ENCODE assay signal across 1 cellular context in the genomic region with DNA sequence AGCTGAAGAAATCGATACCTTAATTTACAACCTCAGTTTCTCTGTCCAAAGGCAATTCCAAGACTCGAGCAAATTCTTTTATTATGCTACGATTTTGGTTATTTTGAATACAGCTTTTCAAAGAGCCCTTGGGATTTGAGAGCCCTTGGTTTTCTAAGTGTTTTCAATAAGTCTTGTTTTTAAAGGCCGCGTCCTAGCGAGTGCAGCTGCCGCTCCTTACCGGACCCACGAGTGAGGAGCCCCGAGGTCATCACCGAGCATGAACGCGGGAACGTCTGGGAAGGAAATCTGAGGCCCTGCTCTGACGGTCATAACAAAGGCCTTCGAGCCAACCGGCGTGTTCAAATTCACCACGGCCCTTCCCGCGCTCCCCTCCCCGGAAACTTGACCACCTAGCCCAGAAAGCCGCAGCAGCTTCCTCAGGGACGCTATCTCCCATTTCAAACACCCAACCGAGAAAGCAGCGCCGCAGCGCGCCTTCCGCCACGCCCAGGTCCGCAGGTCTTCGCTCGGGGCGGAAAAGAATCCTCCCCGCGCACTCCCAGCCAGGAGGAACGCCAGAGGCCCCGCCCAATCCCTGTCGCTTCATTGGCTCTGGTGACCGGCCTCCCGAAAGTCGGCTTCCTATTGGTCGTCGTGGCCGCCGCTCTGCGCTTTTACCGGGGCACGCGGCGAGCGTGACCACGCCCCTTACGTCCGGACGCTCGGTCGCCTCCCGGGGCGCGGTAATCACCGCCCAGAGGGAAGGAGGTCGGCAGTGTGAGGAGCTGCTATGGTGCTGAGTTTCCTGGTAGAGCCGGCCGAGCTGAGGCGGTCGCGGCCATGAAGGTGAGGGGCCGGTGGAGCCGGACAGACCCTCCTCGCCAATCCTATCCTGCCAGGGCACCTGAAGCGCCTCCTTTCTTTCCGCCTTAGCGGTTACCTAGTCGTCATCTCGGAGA.
TF ChIP-seq lines count a peak whose summit lies in the region.

Gene RNF34, plus strand, starts transcription at position 728 of the 941 bp plus-strand sequence. Its CDS starts 95 bp downstream, at position 823.

TF ChIP-seq in K562, 482 proteins besides CTCF, POLR2A, EP300 and RAD21 (continued from another document and continues in another):
- peak; percentile 74 for TF ChIP-seq AFF4 (CRISPR knock-in tag; IDR thresholded peaks at IDR 0.05)
- TF ChIP-seq BHLHE40 (IDR thresholded peaks at IDR 0.05; ENCODE audit: low read length) = peak; percentile 85
- peak; percentile 86 for TF ChIP-seq EP400 (IDR thresholded peaks at IDR 0.05)
- peak; percentile 91 for TF ChIP-seq POLR2H (tag; IDR thresholded peaks at IDR 0.05; ENCODE audit: low read depth)
- no peak for TF ChIP-seq ZNF384 (IDR thresholded peaks at IDR 0.05; ENCODE audit: low read depth, low read length)
- peak; percentile 86 for TF ChIP-seq GABPB1 (CRISPR knock-in tag; IDR thresholded peaks at IDR 0.05)
- no peak for TF ChIP-seq ZNF79 (CRISPR knock-in tag; IDR thresholded peaks at IDR 0.05; ENCODE audit: low read depth)
- TF ChIP-seq, protein P1, sequence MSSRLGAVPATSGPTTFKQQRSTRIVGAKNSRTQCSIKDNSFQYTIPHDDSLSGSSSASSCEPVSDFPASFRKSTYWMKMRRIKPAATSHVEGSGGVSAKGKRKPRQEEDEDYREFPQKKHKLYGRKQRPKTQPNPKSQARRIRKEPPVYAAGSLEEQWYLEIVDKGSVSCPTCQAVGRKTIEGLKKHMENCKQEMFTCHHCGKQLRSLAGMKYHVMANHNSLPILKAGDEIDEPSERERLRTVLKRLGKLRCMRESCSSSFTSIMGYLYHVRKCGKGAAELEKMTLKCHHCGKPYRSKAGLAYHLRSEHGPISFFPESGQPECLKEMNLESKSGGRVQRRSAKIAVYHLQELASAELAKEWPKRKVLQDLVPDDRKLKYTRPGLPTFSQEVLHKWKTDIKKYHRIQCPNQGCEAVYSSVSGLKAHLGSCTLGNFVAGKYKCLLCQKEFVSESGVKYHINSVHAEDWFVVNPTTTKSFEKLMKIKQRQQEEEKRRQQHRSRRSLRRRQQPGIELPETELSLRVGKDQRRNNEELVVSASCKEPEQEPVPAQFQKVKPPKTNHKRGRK (tag; IDR thresholded peaks at IDR 0.05) = no peak
- TF ChIP-seq, protein P2, sequence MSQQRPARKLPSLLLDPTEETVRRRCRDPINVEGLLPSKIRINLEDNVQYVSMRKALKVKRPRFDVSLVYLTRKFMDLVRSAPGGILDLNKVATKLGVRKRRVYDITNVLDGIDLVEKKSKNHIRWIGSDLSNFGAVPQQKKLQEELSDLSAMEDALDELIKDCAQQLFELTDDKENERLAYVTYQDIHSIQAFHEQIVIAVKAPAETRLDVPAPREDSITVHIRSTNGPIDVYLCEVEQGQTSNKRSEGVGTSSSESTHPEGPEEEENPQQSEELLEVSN (IDR thresholded peaks at IDR 0.05; ENCODE audit: borderline replicate concordance in 1 of 2, extremely low read depth in 1 of 2, insufficient read depth in 1 of 2, insufficient read length in 1 of 2, low read depth in 1 of 2, low read length in 1 of 2, poor library complexity in 1 of 2, severe bottlenecking in 1 of 2) = peak; percentile 92 to 96
- no peak for TF ChIP-seq NR2F6 (CRISPR knock-in tag; IDR thresholded peaks at IDR 0.05)
- 0 out of 2 replicates have a peak, but pooled peaks have one; percentile 27 for TF ChIP-seq FOXP1 (CRISPR knock-in tag; IDR thresholded peaks at IDR 0.05)
- peak; percentile 29; the same call in 1 of the 2 replicates for TF ChIP-seq ETV5 (CRISPR knock-in tag; IDR thresholded peaks at IDR 0.05; ENCODE audit: low read depth)
- TF ChIP-seq MAZ (CRISPR knock-in tag; conservative IDR thresholded peaks at IDR 0.05 in 1 of 2, IDR thresholded peaks at IDR 0.05 in 1 of 2) = peak; percentile 59 to 61; a peak in 3 of 4 replicates
- TF ChIP-seq BCOR (IDR thresholded peaks at IDR 0.05) = 0 out of 2 replicates have a peak, but pooled peaks have one; percentile 2
- TF ChIP-seq CC2D1A (IDR thresholded peaks at IDR 0.05) = no peak
- peak; percentile 58 for TF ChIP-seq ARID4B (CRISPR knock-in tag; IDR thresholded peaks at IDR 0.05)
- peak; percentile 95 for TF ChIP-seq KDM5B (IDR thresholded peaks at IDR 0.05; ENCODE audit: insufficient replicate concordance, low read depth, low read length)
- 0 out of 2 replicates have a peak, but pooled peaks have one; percentile 14 for TF ChIP-seq SIN3B (IDR thresholded peaks at IDR 0.05; ENCODE audit: low read depth)
- TF ChIP-seq ILF3 (IDR thresholded peaks at IDR 0.05; ENCODE audit: borderline replicate concordance) = no peak
- TF ChIP-seq ETV1 (tag; conservative IDR thresholded peaks at IDR 0.05; ENCODE audit: low read depth) = peak; percentile 78
- TF ChIP-seq SMC3 (conservative IDR thresholded peaks at IDR 0.05; ENCODE audit: insufficient read depth, low read depth, low read length) = 0 out of 2 replicates have a peak, but pooled peaks have one; percentile 8
- TF ChIP-seq KAT7 (CRISPR knock-in tag; IDR thresholded peaks at IDR 0.05; ENCODE audit: borderline replicate concordance) = no peak
- 0 out of 2 replicates have a peak, but pooled peaks have one; percentile 26 for TF ChIP-seq HLTF (IDR thresholded peaks at IDR 0.05)
- TF ChIP-seq SP2 (IDR thresholded peaks at IDR 0.05; ENCODE audit: extremely low read depth, low read depth, low read length, poor library complexity, severe bottlenecking) = peak; percentile 85
- no peak for TF ChIP-seq ZNF12 (CRISPR knock-in tag; IDR thresholded peaks at IDR 0.05)
- peak; percentile 83 for TF ChIP-seq CTBP1 (IDR thresholded peaks at IDR 0.05; ENCODE audit: borderline replicate concordance)
- no peak for TF ChIP-seq MCM7 (IDR thresholded peaks at IDR 0.05)
- TF ChIP-seq, protein P3, sequence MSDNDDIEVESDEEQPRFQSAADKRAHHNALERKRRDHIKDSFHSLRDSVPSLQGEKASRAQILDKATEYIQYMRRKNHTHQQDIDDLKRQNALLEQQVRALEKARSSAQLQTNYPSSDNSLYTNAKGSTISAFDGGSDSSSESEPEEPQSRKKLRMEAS (CRISPR knock-in tag; IDR thresholded peaks at IDR 0.05) = peak; percentile 89
- TF ChIP-seq CCNT2 (IDR thresholded peaks at IDR 0.05; ENCODE audit: borderline replicate concordance, extremely low read depth, insufficient read length, low read depth, low read length) = peak; percentile 32
- TF ChIP-seq STAT5B (CRISPR knock-in tag; IDR thresholded peaks at IDR 0.05) = no peak
- TF ChIP-seq ZFX (CRISPR knock-in tag; IDR thresholded peaks at IDR 0.05) = peak; percentile 91
- TF ChIP-seq ZKSCAN1 (IDR thresholded peaks at IDR 0.05; ENCODE audit: low read depth, low read length) = peak; percentile 56; the same call in 1 of the 2 replicates
- TF ChIP-seq ZBTB1 (CRISPR knock-in tag; IDR thresholded peaks at IDR 0.05; ENCODE audit: borderline replicate concordance, low read depth) = peak; percentile 98
- TF ChIP-seq FOS (IDR thresholded peaks at IDR 0.05; ENCODE audit: extremely low read depth, insufficient read length) = peak; percentile 94
- TF ChIP-seq CHD4 (IDR thresholded peaks at IDR 0.05; ENCODE audit: insufficient read depth, insufficient replicate concordance, low read depth, low read length, poor library complexity, severe bottlenecking) = no peak
- TF ChIP-seq ERF (CRISPR knock-in tag; IDR thresholded peaks at IDR 0.05) = 0 out of 2 replicates have a peak, but pooled peaks have one; percentile 25
- peak; percentile 94 for TF ChIP-seq GABPA (tag; conservative IDR thresholded peaks at IDR 0.05; ENCODE audit: low read depth)
- peak; percentile 94 for TF ChIP-seq HNRNPLL (IDR thresholded peaks at IDR 0.05; ENCODE audit: low read depth, low read length, poor library complexity, severe bottlenecking)
- peak; percentile 88 for TF ChIP-seq E2F3 (CRISPR knock-in tag; IDR thresholded peaks at IDR 0.05)
- TF ChIP-seq NR3C1 (CRISPR knock-in tag; IDR thresholded peaks at IDR 0.05) = peak; percentile 25; the same call in 1 of the 2 replicates
- no peak for TF ChIP-seq HSF4 (CRISPR knock-in tag; IDR thresholded peaks at IDR 0.05; ENCODE audit: borderline replicate concordance)
- peak; percentile 35; the same call in 1 of the 2 replicates for TF ChIP-seq DMBX1 (CRISPR knock-in tag; IDR thresholded peaks at IDR 0.05; ENCODE audit: borderline replicate concordance)
- TF ChIP-seq, protein P4, sequence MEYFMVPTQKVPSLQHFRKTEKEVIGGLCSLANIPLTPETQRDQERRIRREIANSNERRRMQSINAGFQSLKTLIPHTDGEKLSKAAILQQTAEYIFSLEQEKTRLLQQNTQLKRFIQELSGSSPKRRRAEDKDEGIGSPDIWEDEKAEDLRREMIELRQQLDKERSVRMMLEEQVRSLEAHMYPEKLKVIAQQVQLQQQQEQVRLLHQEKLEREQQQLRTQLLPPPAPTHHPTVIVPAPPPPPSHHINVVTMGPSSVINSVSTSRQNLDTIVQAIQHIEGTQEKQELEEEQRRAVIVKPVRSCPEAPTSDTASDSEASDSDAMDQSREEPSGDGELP (CRISPR knock-in tag; IDR thresholded peaks at IDR 0.05; ENCODE audit: borderline replicate concordance) = peak; percentile 82
- 0 out of 2 replicates have a peak, but pooled peaks have one; percentile 24 for TF ChIP-seq MEF2D (tag; conservative IDR thresholded peaks at IDR 0.05; ENCODE audit: low read depth)
